Comparison of ENCODE assay signal across 24 cellular contexts in the genomic region with DNA sequence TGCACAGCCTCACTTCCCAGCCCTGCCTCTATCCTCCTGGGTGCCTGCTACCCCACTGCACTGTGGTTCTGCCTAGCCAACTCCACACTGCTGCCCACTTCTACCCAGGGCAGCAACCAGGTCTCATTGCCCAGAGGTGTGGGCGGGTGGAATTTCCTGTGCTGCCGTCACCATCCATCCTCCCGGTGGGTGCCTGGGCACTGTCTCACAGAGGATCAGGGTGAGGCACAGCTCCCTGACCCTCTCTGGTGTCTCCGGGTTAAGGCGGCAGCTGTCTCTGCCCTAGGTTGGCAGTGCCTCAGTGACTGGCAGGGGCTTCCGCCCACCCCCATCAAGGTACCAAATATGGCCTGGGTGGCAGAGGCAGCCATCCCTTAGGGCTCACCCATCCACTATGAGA. TPM values are rescaled to one million over a fixed set of nuclear protein-coding genes. Genes with fewer than 3 reads are reported as not detected.
DNase-seq lines count a peak whose midpoint lies in the region; ATAC-seq, FAIRE-seq and TF ChIP-seq lines count a peak whose summit lies in the region.
"Had no signal": no experiment of that assay in that cellular context is flagged by ENCODE, and none has a peak within 500 bp of the region (broad histone marks: within the 10 kb centered on the region; RNA-seq: fewer than 3 reads in every experiment).

No MANE protein-coding gene starts in this region.

- H3K36me3 ChIP-seq in HepG2 (replicated peaks in 1 of 2; ENCODE audit: control insufficient read depth in 1 of 2, insufficient read depth in 2 of 2, low read length in 2 of 2), result no peaks in the 10 kb centered on the region
- H3K36me3 ChIP-seq in right lobe of liver, result no peaks in the 10 kb centered on the region
- no peaks in the 10 kb centered on the region for H3K36me3 ChIP-seq in trophoblast cell (ENCODE audit: control insufficient read depth in 1 of 2, insufficient read depth in 2 of 2, low read length in 2 of 2)
- H3K36me3 ChIP-seq in tibial nerve, result no peaks in the 10 kb centered on the region

- in situ Hi-C loops in HepG2 (cut with HindIII; ENCODE audit: extremely low pct_ligation_motif_present, low pct_unique_long_range_greater_than_20kb), result loop anchor here (5.0 kb wide), 1 partner anchor 80 kb away; no protein-coding TSS in a partner anchor

- no peak overlapping the region for H2BK120ac ChIP-seq in trophoblast cell (ENCODE audit: insufficient read depth, low read length, poor library complexity)

- H4K20me1 ChIP-seq in HepG2 (ENCODE audit: insufficient read depth, low read length), result no peaks in the 10 kb centered on the region

- CTCF ChIA-PET in HepG2 (lab: Yijun Ruan, JAX; ENCODE audit: low intra/inter-chr PET ratio, low total read pairs), result no interaction called here

- H3K27ac ChIP-seq in HepG2 (ENCODE audit: extremely low read length, insufficient read depth, low read length) (no peak overlapping the region), right lobe of liver (no peak overlapping the region), trophoblast cell (ENCODE audit: low read depth, low read length) (no peak overlapping the region), tibial nerve (no peak overlapping the region)
- H3K27ac ChIP-seq: A549, RWPE1 had no signal

- ATAC-seq in HepG2, result no peak
- ATAC-seq in right lobe of liver, result no peak
- ATAC-seq in GM18868 (IDR thresholded peaks at IDR 0.05; ENCODE audit: unreplicated experiment), result no peak
- ATAC-seq: A549, GM12878, HCT116 had no signal

- no peaks in the 10 kb centered on the region for H3K27me3 ChIP-seq in HepG2 (ENCODE audit: control insufficient read depth in 1 of 2, insufficient read depth in 2 of 2, low read length in 2 of 2)
- H3K27me3 ChIP-seq in right lobe of liver, result no peaks in the 10 kb centered on the region
- no peaks in the 10 kb centered on the region for H3K27me3 ChIP-seq in trophoblast cell (ENCODE audit: insufficient read depth, low read length)
- H3K27me3 ChIP-seq in tibial nerve, result no peaks in the 10 kb centered on the region

- DNase-seq in HepG2 (ENCODE audit: low spot score) (no peak), right lobe of liver (no peak), SW480 (ENCODE audit: low spot score) (peak; percentile 9), trophoblast cell (no peak), tibial nerve (ENCODE audit: low spot score in 2 of 2) (no peak), NCI-H446 (lab: John Stamatoyannopoulos, UW) (no peak)
- DNase-seq: AML-193; C1 segment of cervical spinal cord; CD4-positive, alpha-beta memory T cell; COR-L47; EL; GDM1; KG1; NCI-H1048; NCI-H1417; NCI-H1694; NCI-H2029 treated with DMSO at 0.1 percent for 48 hours; NCI-H526 treated with DMSO at 0.1 percent for 48 hours; SHP77 treated with DMSO at 0.1 percent for 48 hours had no signal

- TF ChIP-seq EP300 in HepG2 (IDR thresholded peaks at IDR 0.05; ENCODE audit: low read depth in 2 of 2, low read length in 2 of 2) (no peak), HepG2 (CRISPR knock-in tag; IDR thresholded peaks at IDR 0.05; ENCODE audit: borderline replicate concordance) (no peak), tibial nerve (IDR thresholded peaks at IDR 0.05) (no peak)

- H3K9ac ChIP-seq in HepG2 (ENCODE audit: insufficient read depth, low read depth, low read length), result no peak overlapping the region
- peak overlapping the region; percentile 38 for H3K9ac ChIP-seq in trophoblast cell (ENCODE audit: low read length)

- TF ChIP-seq CTCF in HepG2 (CRISPR knock-in tag; IDR thresholded peaks at IDR 0.05), result no peak
- TF ChIP-seq CTCF in right lobe of liver (IDR thresholded peaks at IDR 0.05), result no peak
- TF ChIP-seq CTCF in tibial nerve (IDR thresholded peaks at IDR 0.05), result no peak

- H3K4me3 ChIP-seq in HepG2 (replicated peaks in 1 of 3; ENCODE audit: insufficient read depth in 1 of 3, low read depth in 2 of 3, low read length in 3 of 3) (no peak overlapping the region), right lobe of liver (no peak overlapping the region), trophoblast cell (ENCODE audit: low read depth, low read length) (no peak overlapping the region), tibial nerve (no peak overlapping the region)
- H3K4me3 ChIP-seq: A549, GM12878 had no signal

- H4K8ac ChIP-seq in trophoblast cell (ENCODE audit: low read depth, low read length), result no peak overlapping the region

- no TSS peak for BruUV-seq in HepG2 (replicated peaks; lab: Mats Ljungman, UMichigan)

- no peak for TF ChIP-seq POLR2A in HepG2 (IDR thresholded peaks at IDR 0.05; ENCODE audit: insufficient read depth in 1 of 2, low read depth in 2 of 2, low read length in 2 of 2)
- TF ChIP-seq POLR2A in right lobe of liver (IDR thresholded peaks at IDR 0.05), result no peak
- TF ChIP-seq POLR2A in tibial nerve (IDR thresholded peaks at IDR 0.05), result no peak

- H4K91ac ChIP-seq in trophoblast cell (ENCODE audit: low read depth, low read length), result no peak overlapping the region

- H3K79me2 ChIP-seq in HepG2 (ENCODE audit: insufficient read depth, low read length), result peaks cover 6% of the 10 kb centered on the region
- peaks cover 6% of the 10 kb centered on the region for H3K79me2 ChIP-seq in trophoblast cell (ENCODE audit: control insufficient read depth, insufficient read depth, low read length, poor library complexity)

- no peak overlapping the region for H2BK12ac ChIP-seq in trophoblast cell (ENCODE audit: low read length)

- intact Hi-C loops in HepG2 (cut with micrococcal nuclease; ENCODE audit: unreplicated experiment), result no loop called here
- intact Hi-C loops in right lobe of liver (cut with DNase I), result no loop called here

- no peak for FAIRE-seq in HepG2 (lab: Jason Lieb, UNC)
- FAIRE-seq: A549, GM12878 had no signal

- H3K4me2 ChIP-seq in HepG2 (ENCODE audit: low read depth, low read length) (no peak overlapping the region), trophoblast cell (ENCODE audit: low read length) (no peak overlapping the region)
- H3K4me2 ChIP-seq: A549 had no signal

- no peak for TF ChIP-seq RAD21 in HepG2 (CRISPR knock-in tag; IDR thresholded peaks at IDR 0.05)

- no CpG with 5 or more reads among the region's 6 CpGs for WGBS in HepG2 (ENCODE audit: low lambda C conversion rate)
- no CpG with 5 or more reads among the region's 6 CpGs for WGBS in right lobe of liver (ENCODE audit: insufficient coverage, low coverage, low lambda C conversion rate, missing lambda C conversion rate)
- no CpG with 5 or more reads among the region's 6 CpGs for WGBS in trophoblast cell (ENCODE audit: extremely low coverage, insufficient coverage, insufficient read length)
- WGBS in tibial nerve, 2 donors, result 64 to 82% methylated on average over 5 to 6 of the region's 6 CpGs

- H3K9me3 ChIP-seq in HepG2 (ENCODE audit: low read length) (no peaks in the 10 kb centered on the region), right lobe of liver (no peaks in the 10 kb centered on the region), trophoblast cell (ENCODE audit: insufficient read depth, low read depth, low read length) (peaks cover 7% of the 10 kb centered on the region), tibial nerve (peaks cover 0 to 8% (median 3%) of the 10 kb centered on the region in 4 donors)

- H3K14ac ChIP-seq in trophoblast cell (ENCODE audit: low read length), result no peak overlapping the region

- POLR2A ChIA-PET in HepG2 (lab: Yijun Ruan, JAX), result interaction anchor here (1.1 kb wide), 1 partner anchor 14 kb away, joined by 3 read pairs; no protein-coding TSS in a partner anchor

- H2BK5ac ChIP-seq in trophoblast cell (ENCODE audit: low read depth, low read length, poor library complexity), result no peak overlapping the region

- H3K79me1 ChIP-seq in trophoblast cell (ENCODE audit: low read length), result peaks cover 6% of the 10 kb centered on the region

- no peak overlapping the region for H3K18ac ChIP-seq in trophoblast cell (ENCODE audit: low read length)

- no peak overlapping the region for H2AK5ac ChIP-seq in trophoblast cell (ENCODE audit: low read length)

- no peak overlapping the region for H3K4ac ChIP-seq in trophoblast cell (ENCODE audit: low read depth, low read length)

- H3K4me1 ChIP-seq in HepG2 (ENCODE audit: insufficient read depth, low read length) (peaks cover 48% of the 10 kb centered on the region), right lobe of liver (peaks cover 0 to 12% (median 0%) of the 10 kb centered on the region in 4 donors), trophoblast cell (ENCODE audit: control insufficient read depth in 1 of 2, insufficient read depth in 2 of 2, low read length in 2 of 2) (no peaks in the 10 kb centered on the region), tibial nerve (peaks cover 0 to 6% (median under 1%) of the 10 kb centered on the region in 4 donors)
- H3K4me1 ChIP-seq: A549 had no signal

- H2AFZ ChIP-seq in HepG2 (ENCODE audit: low read length), result no peak overlapping the region
- H2AFZ ChIP-seq in trophoblast cell (ENCODE audit: insufficient read depth, low read length, poor library complexity), result no peak overlapping the region

- H4K12ac ChIP-seq in trophoblast cell (ENCODE audit: low read depth, low read length), result no peak overlapping the region

- H3K23ac ChIP-seq in trophoblast cell (ENCODE audit: low read length), result no peak overlapping the region

RNA-seq across cellular contexts. Expression of a gene that starts 4.3 kb away (rescaled TPM):
- 36.6 and 56.5 TPM in 2 replicates for total RNA-seq in HepG2 (2016; rRNA removed; fragmentation: Illumina TruSeq; extraction: Trizol)
- 16.0 and 20.1 TPM in 2 replicates for total RNA-seq in HepG2 (2016; cell fraction: cytosol; rRNA removed; fragmentation: Illumina TruSeq; extraction: Trizol; ENCODE audit: low read depth)
- 37.6 and 51.8 TPM in 2 replicates for total RNA-seq in HepG2 (2016; cell fraction: insoluble cytoplasmic fraction; rRNA removed; fragmentation: Illumina TruSeq; extraction: Trizol)
- total RNA-seq in HepG2 (2016; cell fraction: membrane; rRNA removed; fragmentation: Illumina TruSeq; extraction: Trizol), result 41.8 and 44.0 TPM in 2 replicates
- 34.2 and 34.9 TPM in 2 replicates for total RNA-seq in HepG2 (2016; cell fraction: nucleus; rRNA removed; fragmentation: Illumina TruSeq; extraction: Trizol)
- 21.3 and 23.4 TPM in 2 replicates for polyA plus RNA-seq in HepG2 (2011; rRNA removed)
- 15.2 and 20.5 TPM in 2 replicates for polyA plus RNA-seq in HepG2 (2011; cell fraction: cytosol; rRNA removed)
- polyA plus RNA-seq in HepG2 (2011; cell fraction: nucleus; rRNA removed), result 10.6 and 13.1 TPM in 2 replicates
- polyA plus RNA-seq in HepG2 (2012), result 22.1 and 25.4 TPM in 2 replicates
- 5.0 and 5.4 TPM in 2 replicates for polyA plus RNA-seq in HepG2 (2016; cell fraction: cytosol; fragmentation: Illumina TruSeq; extraction: Trizol; ENCODE audit: low read depth)
- polyA plus RNA-seq in HepG2 (2016; cell fraction: insoluble cytoplasmic fraction; fragmentation: Illumina TruSeq; extraction: Trizol; ENCODE audit: low read depth), result 37.5 and 39.4 TPM in 2 replicates
- polyA plus RNA-seq in HepG2 (2016; cell fraction: membrane; fragmentation: Illumina TruSeq; extraction: Trizol; ENCODE audit: low read depth), result 18.7 and 19.5 TPM in 2 replicates
- 32.6 and 33.7 TPM in 2 replicates for polyA plus RNA-seq in HepG2 (2016; cell fraction: nucleus; fragmentation: Illumina TruSeq; extraction: Trizol; ENCODE audit: insufficient read depth, low read depth)
- 31.8 and 33.8 TPM in 2 replicates for polyA minus RNA-seq in HepG2 (2011; rRNA and poly(A)+ RNA removed; ENCODE audit: low replicate concordance)
- 29.0 and 31.6 TPM in 2 replicates for polyA minus RNA-seq in HepG2 (2011; cell fraction: cytosol; rRNA and poly(A)+ RNA removed)
- 48.2 and 66.6 TPM in 2 replicates for polyA minus RNA-seq in HepG2 (2011; cell fraction: nucleus; rRNA and poly(A)+ RNA removed)
- 10 to 100 TPM; 14.9 to 22.9 (median 16.3) TPM for total RNA-seq in right lobe of liver
- 14.5 TPM in 2 replicates for polyA plus RNA-seq in trophoblast cell (2013)
- 10 to 100 TPM; 35.8 to 40.0 (median 38.1) TPM for total RNA-seq in tibial nerve
